In genomic region chr17:78840530-78840779, GRCh38 we compare ENCODE assay signal across 8 cellular contexts. TPM values are rescaled to one million over a fixed set of nuclear protein-coding genes. Genes with fewer than 3 reads are reported as not detected.
DNase-seq lines count a peak whose midpoint lies in the region; ATAC-seq and TF ChIP-seq lines count a peak whose summit lies in the region.

No MANE protein-coding gene starts in this region.

- H3K36me3 ChIP-seq in SJSA1 = peaks cover 32% of the 10 kb centered on the region
- H3K36me3 ChIP-seq in sigmoid colon = peaks cover 10 to 27% (median 19%) of the 10 kb centered on the region in 4 donors

- TF ChIP-seq POLR2A in sigmoid colon (IDR thresholded peaks at IDR 0.05) = no peak

- H3K27me3 ChIP-seq in SJSA1 (replicated peaks) (no peaks in the 10 kb centered on the region), sigmoid colon (no peaks in the 10 kb centered on the region)

- no peak for TF ChIP-seq EP300 in sigmoid colon (IDR thresholded peaks at IDR 0.05)

- 0 to 1% methylated on average over 35 of the region's 35 CpGs for WGBS in sigmoid colon, 2 donors

- ATAC-seq in GM19328 (IDR thresholded peaks at IDR 0.05; ENCODE audit: unreplicated experiment) = peak; percentile 22

- intact Hi-C loops in sigmoid colon (cut with DNase I) = loop anchor here (1.0 kb wide), 1 partner anchor 59 kb away; no protein-coding TSS in a partner anchor

- H3K4me3 ChIP-seq in SJSA1 = peak overlapping the region; percentile 78
- peak overlapping the region; percentile 79 for H3K4me3 ChIP-seq in fibroblast of pulmonary artery (replicated peaks; ENCODE audit: low read depth, low read length)
- H3K4me3 ChIP-seq in sigmoid colon = peak overlapping the region; percentile 74 to 95 (median 88)

- H3K27ac ChIP-seq in SJSA1 = peak overlapping the region; percentile 61
- peak overlapping the region; percentile 92 to 100 (median 98) for H3K27ac ChIP-seq in sigmoid colon

- peaks cover 21% of the 10 kb centered on the region for H3K4me1 ChIP-seq in SJSA1 (replicated peaks)
- H3K4me1 ChIP-seq in sigmoid colon = peaks cover 0 to 28% (median 22%) of the 10 kb centered on the region in 4 donors

- no peaks in the 10 kb centered on the region for H3K9me3 ChIP-seq in SJSA1 (replicated peaks)
- H3K9me3 ChIP-seq in sigmoid colon = no peaks in the 10 kb centered on the region

- no peak for TF ChIP-seq CTCF in fibroblast of pulmonary artery (IDR thresholded peaks at IDR 0.05; ENCODE audit: low read length, missing control alignments)
- TF ChIP-seq CTCF in sigmoid colon (IDR thresholded peaks at IDR 0.05) = no peak

- DNase-seq in SJSA1 (ENCODE audit: low read depth in 1 of 2, low spot score in 2 of 2) (no peak), fibroblast of pulmonary artery (ENCODE audit: low read depth) (no peak), sigmoid colon (no peak), COLO668 (lab: John Stamatoyannopoulos, UW; ENCODE audit: unreplicated experiment) (no peak), NCI-H1105 (lab: John Stamatoyannopoulos, UW) (no peak), C1 segment of cervical spinal cord (lab: John Stamatoyannopoulos, UW) (no peak)
- no peak for DNase-seq in stimulated activated CD4-positive, alpha-beta T cell treated with anti-CD3 and anti-CD28 coated beads, Interleukin-2, amount 100 ng/mL, for 24 hours

RNA-seq across cellular contexts. Expression of gene USP36, which starts 0.2 kb away (rescaled TPM):
- 11.4 and 22.9 TPM in 2 replicates for total RNA-seq in SJSA1 (2014; rRNA removed; shearing (Covaris generic))
- total RNA-seq in sigmoid colon = 10 to 100 TPM; 18.5 to 49.3 (median 35.9) TPM
- 10 to 100 TPM in 2 of 3 donors, 1 to 10 TPM in 1; 6.7 to 28.6 (median 13.8) TPM for polyA plus RNA-seq in sigmoid colon

RNA-seq across cellular contexts. Expression of gene CYTH1, which starts 58.4 kb away (rescaled TPM):
- 14.6 and 18.9 TPM in 2 replicates for total RNA-seq in SJSA1 (2014; rRNA removed; shearing (Covaris generic))
- total RNA-seq in sigmoid colon = 10 to 100 TPM; 26.7 to 38.5 (median 35.2) TPM
- 10 to 100 TPM; 56.5 to 83.8 (median 64.3) TPM for polyA plus RNA-seq in sigmoid colon
